8 cellular contexts compared by ENCODE assay signal in genomic region chr5:181260720-181261319, GRCh38. TPM values are rescaled to one million over a fixed set of nuclear protein-coding genes. Genes with fewer than 3 reads are reported as not detected.
DNase-seq lines count a peak whose midpoint lies in the region; TF ChIP-seq lines count a peak whose summit lies in the region.

TRIM52 (minus strand) TSS chr5:181261143; CDS start chr5:181260813, 330 bp downstream.

- H3K9me3 ChIP-seq in H9 (ENCODE audit: control insufficient read depth, low read depth, low read length): no peaks in the 10 kb centered on the region
- H3K9me3 ChIP-seq in ovary: no peaks in the 10 kb centered on the region
- H3K9me3 ChIP-seq in tibial nerve: no peaks in the 10 kb centered on the region

- H3K27me3 ChIP-seq in H9 (ENCODE audit: insufficient read depth, low read length) (no peaks in the 10 kb centered on the region), ovary (no peaks in the 10 kb centered on the region), tibial nerve (no peaks in the 10 kb centered on the region)

- peak within 1 kb of the TSS; percentile 64 for H3K14ac ChIP-seq in H9 (ENCODE audit: insufficient read depth, low read length)

- peaks cover 14 to 23% (median 23%) of the 10 kb centered on the region in 3 experiments; a peak in 6 of 7 replicates for H3K36me3 Mint-ChIP-seq in H9 (ENCODE audit: insufficient read depth in 1 of 3, low read depth in 3 of 3)
- H3K36me3 Mint-ChIP-seq in activated T-helper 2 cell treated with anti-CD3 and anti-CD28 coated beads, Interferon-gamma antibody, Interleukin-2, Interleukin-4, amounts not matched to agents 10 μg/mL and 5 μg/mL and 100 μg/mL, durations not matched to agents 14 hours and 24 hours and 36 hours (ENCODE audit: low read depth): peaks cover 41% of the 10 kb centered on the region

- H3K4me3 ChIP-seq in ovary (peak within 1 kb of the TSS; percentile 88), tibial nerve (peak within 1 kb of the TSS; percentile 55 to 93 (median 82))

- no peak within 1 kb of the TSS for H4K5ac ChIP-seq in H9 (ENCODE audit: insufficient read length, low read depth, low read length)

- H3K4ac ChIP-seq in H9 (ENCODE audit: low read depth, low read length): no peak within 1 kb of the TSS

- peak; percentile 96 for DNase-seq in ELF-1 (ENCODE audit: low read depth, low spot score)
- peak; percentile 96 for DNase-seq in H9
- DNase-seq in NAMALWA (ENCODE audit: low spot score): peak; percentile 96
- peak; percentile 88 for DNase-seq in activated T-helper 2 cell treated with anti-CD3 and anti-CD28 coated beads, Interferon-gamma antibody, Interleukin-2, Interleukin-4, amounts not matched to agents 10 μg/mL and 5 μg/mL and 100 μg/mL, durations not matched to agents 14 hours and 24 hours and 36 hours (ENCODE audit: low spot score)
- peak; percentile 83 for DNase-seq in germinal center (ENCODE audit: low spot score)
- peak; percentile 85 to 92 (median 88) for DNase-seq in ovary
- DNase-seq in tibial nerve (ENCODE audit: low spot score in 2 of 2): peak; percentile 73 to 82
- no peak for DNase-seq in NCI-H82 (lab: John Stamatoyannopoulos, UW)

- peaks cover 24 to 29% of the 10 kb centered on the region in 2 experiments for H3K4me1 Mint-ChIP-seq in H9
- peaks cover 38% of the 10 kb centered on the region for H3K4me1 Mint-ChIP-seq in activated T-helper 2 cell treated with anti-CD3 and anti-CD28 coated beads, Interferon-gamma antibody, Interleukin-2, Interleukin-4, amounts not matched to agents 10 μg/mL and 5 μg/mL and 100 μg/mL, durations not matched to agents 14 hours and 24 hours and 36 hours (ENCODE audit: low read depth)

- H4K91ac ChIP-seq in H9 (ENCODE audit: insufficient read length, low read depth, low read length): no peak within 1 kb of the TSS

- no peak within 1 kb of the TSS for H2BK5ac ChIP-seq in H9 (ENCODE audit: insufficient read length, low read length)

- H2AK5ac ChIP-seq in H9 (ENCODE audit: insufficient read length, low read length): no peak within 1 kb of the TSS

- H3K23ac ChIP-seq in H9 (ENCODE audit: insufficient read length, low read depth, low read length): no peak within 1 kb of the TSS

- WGBS in H9 (ENCODE audit: extremely low coverage, insufficient read length, low lambda C conversion rate): no CpG with 5 or more reads among the region's 43 CpGs
- 0 to 1% (median 1%) methylated on average over 25 to 43 of the region's 43 CpGs for WGBS in ovary, 3 donors
- 0% methylated on average over 23 to 26 of the region's 43 CpGs for WGBS in tibial nerve, 2 donors

- no peak within 1 kb of the TSS for H3K56ac ChIP-seq in H9 (ENCODE audit: insufficient read length, low read depth, low read length)

- H3K4me1 ChIP-seq in H9 (ENCODE audit: insufficient read depth, low read length): peaks cover 2% of the 10 kb centered on the region; the same call in 1 of the 2 replicates
- H3K4me1 ChIP-seq in ovary (ENCODE audit: insufficient read depth): peaks cover 16% of the 10 kb centered on the region
- peaks cover 0 to 65% (median 39%) of the 10 kb centered on the region in 4 donors for H3K4me1 ChIP-seq in tibial nerve

- peak within 1 kb of the TSS; percentile 66 for H3K9ac ChIP-seq in H9 (ENCODE audit: extremely low read depth, insufficient read length, low read length)

- peak; percentile 86 for TF ChIP-seq POLR2A in ovary (IDR thresholded peaks at IDR 0.05)
- peak; percentile 76 to 78 for TF ChIP-seq POLR2A in tibial nerve (IDR thresholded peaks at IDR 0.05)

- intact Hi-C loops in activated T-helper 2 cell treated with anti-CD3 and anti-CD28 coated beads, Interferon-gamma antibody, Interleukin-2, Interleukin-4, amounts not matched to agents 10 μg/mL and 5 μg/mL and 100 μg/mL, durations not matched to agents 14 hours and 24 hours and 36 hours (cut with micrococcal nuclease): loop anchor here (1.0 to 5.0 kb wide), 4 partner anchors 15 to 449 kb away; partner anchors contain the start of gene TRIM41
- intact Hi-C loops in ovary (cut with DNase I): loop anchor here in 1 of 4 donors (5.0 kb wide), 1 partner anchor 74 kb away; no protein-coding TSS in a partner anchor

- H3K27ac ChIP-seq in H9 (ENCODE audit: insufficient read length, low read depth, low read length) (no peak within 1 kb of the TSS), ovary (peak within 1 kb of the TSS; percentile 94 to 97), tibial nerve (peak within 1 kb of the TSS; percentile 77 to 100 (median 98))

- H3K18ac ChIP-seq in H9 (ENCODE audit: insufficient read length, low read depth, low read length): peak within 1 kb of the TSS; percentile 73

- H2BK15ac ChIP-seq in H9 (ENCODE audit: low read depth, low read length): no peak within 1 kb of the TSS

- H3K36me3 ChIP-seq in ovary: no peaks in the 10 kb centered on the region
- H3K36me3 ChIP-seq in tibial nerve: peaks cover 0 to 21% (median 0%) of the 10 kb centered on the region in 3 donors

- H3K27ac Mint-ChIP-seq in H9: peak within 1 kb of the TSS; percentile 95 to 96 (median 96)
- H3K27ac Mint-ChIP-seq in activated T-helper 2 cell treated with anti-CD3 and anti-CD28 coated beads, Interferon-gamma antibody, Interleukin-2, Interleukin-4, amounts not matched to agents 10 μg/mL and 5 μg/mL and 100 μg/mL, durations not matched to agents 14 hours and 24 hours and 36 hours: peak within 1 kb of the TSS; percentile 94

- peak within 1 kb of the TSS; percentile 99 for H3K4me2 ChIP-seq in H9 (ENCODE audit: insufficient read depth, insufficient read length, low read length)

- no peak within 1 kb of the TSS for H2AFZ ChIP-seq in H9 (ENCODE audit: low read length)

- peaks cover 2% of the 10 kb centered on the region; the same call in 1 of the 2 replicates for H3K79me2 ChIP-seq in H9 (ENCODE audit: insufficient read depth, low read length)

- H3K79me1 ChIP-seq in H9 (ENCODE audit: insufficient read depth, low read depth, low read length, poor library complexity, severe bottlenecking): peaks cover 4% of the 10 kb centered on the region

- peaks cover 17% of the 10 kb centered on the region for H3K23me2 ChIP-seq in H9 (ENCODE audit: insufficient read length, low read depth, low read length, poor library complexity, severe bottlenecking)

- no peaks in the 10 kb centered on the region for H4K20me1 ChIP-seq in H9 (ENCODE audit: control insufficient read depth, insufficient read depth, insufficient read length)

- peak within 1 kb of the TSS; percentile 89 to 93 for H3K4me3 Mint-ChIP-seq in H9
- peak within 1 kb of the TSS; percentile 99 for H3K4me3 Mint-ChIP-seq in activated T-helper 2 cell treated with anti-CD3 and anti-CD28 coated beads, Interferon-gamma antibody, Interleukin-2, Interleukin-4, amounts not matched to agents 10 μg/mL and 5 μg/mL and 100 μg/mL, durations not matched to agents 14 hours and 24 hours and 36 hours (ENCODE audit: low read depth)

- H2BK120ac ChIP-seq in H9 (ENCODE audit: low read depth, low read length, poor library complexity, severe bottlenecking): no peak within 1 kb of the TSS

- H2BK12ac ChIP-seq in H9 (ENCODE audit: insufficient read length, low read depth, low read length): no peak within 1 kb of the TSS

- TF ChIP-seq CTCF in H9 (conservative IDR thresholded peaks at IDR 0.05): no peak; the same call in 2 of the 3 replicates
- peak in 1 of 3 donors; percentile 12 for TF ChIP-seq CTCF in ovary (IDR thresholded peaks at IDR 0.05)
- TF ChIP-seq CTCF in tibial nerve (IDR thresholded peaks at IDR 0.05): peak in 1 of 5 experiments; percentile 21

- H3K9me3 Mint-ChIP-seq in H9: no peaks in the 10 kb centered on the region
- no peaks in the 10 kb centered on the region for H3K9me3 Mint-ChIP-seq in activated T-helper 2 cell treated with anti-CD3 and anti-CD28 coated beads, Interferon-gamma antibody, Interleukin-2, Interleukin-4, amounts not matched to agents 10 μg/mL and 5 μg/mL and 100 μg/mL, durations not matched to agents 14 hours and 24 hours and 36 hours

- no peaks in the 10 kb centered on the region for H3K27me3 Mint-ChIP-seq in H9 (ENCODE audit: low read depth)
- no peaks in the 10 kb centered on the region for H3K27me3 Mint-ChIP-seq in activated T-helper 2 cell treated with anti-CD3 and anti-CD28 coated beads, Interferon-gamma antibody, Interleukin-2, Interleukin-4, amounts not matched to agents 10 μg/mL and 5 μg/mL and 100 μg/mL, durations not matched to agents 14 hours and 24 hours and 36 hours (ENCODE audit: low read depth)

- no peak within 1 kb of the TSS for H2BK20ac ChIP-seq in H9 (ENCODE audit: low read depth, low read length, poor library complexity, severe bottlenecking)

- H3T11ph ChIP-seq in H9 (ENCODE audit: low read length): no peak within 1 kb of the TSS

- no peak for TF ChIP-seq EP300 in ovary (IDR thresholded peaks at IDR 0.05)
- peak in 1 of 2 donors; percentile 95 for TF ChIP-seq EP300 in tibial nerve (IDR thresholded peaks at IDR 0.05)

- no peak within 1 kb of the TSS for H4K8ac ChIP-seq in H9 (replicated peaks; ENCODE audit: insufficient read length, low read depth, low read length)

RNA-seq across cellular contexts. Expression of gene TRIM52, which starts in this region (rescaled TPM):
- total RNA-seq in H9 (2021): 5.1 and 5.7 TPM in 2 replicates
- total RNA-seq in activated T-helper 2 cell treated with anti-CD3 and anti-CD28 coated beads, Interferon-gamma antibody, Interleukin-2, Interleukin-4, amounts not matched to agents 10 μg/mL and 5 μg/mL and 100 μg/mL, durations not matched to agents 14 hours and 24 hours and 36 hours: 15.5 and 16.9 TPM in 2 replicates
- total RNA-seq in ovary: 10 to 100 TPM; 13.0 to 18.8 (median 17.2) TPM
- 10 to 100 TPM; 13.5 to 15.3 TPM for polyA plus RNA-seq in ovary
- 10 to 100 TPM; 12.3 to 20.3 (median 16.4) TPM for total RNA-seq in tibial nerve
